19 cellular contexts compared by ENCODE assay signal in the genomic region with DNA sequence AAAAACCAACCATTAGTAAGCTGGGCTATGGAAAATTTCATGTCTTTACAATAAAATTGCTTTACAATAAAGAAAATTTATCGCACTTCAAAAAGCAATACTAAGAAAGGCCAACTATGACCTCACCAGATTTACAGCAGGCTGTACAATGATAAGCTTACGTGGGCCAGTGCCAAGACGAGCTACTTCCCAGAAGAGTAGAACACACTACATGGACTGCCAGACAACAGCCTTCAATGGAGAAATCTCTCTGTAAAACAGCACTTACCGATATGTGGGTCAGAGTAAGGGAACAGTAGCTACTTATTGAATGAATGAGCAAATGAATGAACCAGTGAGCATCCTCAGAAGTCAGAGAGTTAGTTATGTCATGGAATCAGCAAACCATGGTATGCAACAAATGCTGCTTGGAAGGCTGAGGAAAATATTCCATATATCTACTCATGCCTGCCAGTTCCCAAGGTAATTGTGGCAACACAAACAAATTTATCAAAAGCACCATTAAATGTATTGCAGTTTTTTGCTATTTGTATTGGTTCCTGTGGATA.
A peak's percentile ranks its signal among the peaks of the same experiment; 100 is the strongest.
DNase-seq lines count a peak whose midpoint lies in the region; ATAC-seq and TF ChIP-seq lines count a peak whose summit lies in the region.
"Had no signal": no experiment of that assay in that cellular context is flagged by ENCODE, and none has a peak within 500 bp of the region (broad histone marks: within the 10 kb centered on the region; RNA-seq: fewer than 3 reads in every experiment).

No MANE protein-coding gene starts in this region.

- no peak overlapping the region for H3K4me3 ChIP-seq in fibroblast of lung (replicated peaks in 1 of 4; ENCODE audit: control extremely low read depth in 1 of 4, insufficient read depth in 1 of 4, low read depth in 3 of 4, low read length in 4 of 4)
- no peak overlapping the region for H3K4me3 ChIP-seq in mucosa of descending colon
- H3K4me3 ChIP-seq: upper lobe of right lung had no signal

- no peak overlapping the region for H2AFZ ChIP-seq in fibroblast of lung (ENCODE audit: low read length)

- no peaks in the 10 kb centered on the region for H4K20me1 ChIP-seq in fibroblast of lung (ENCODE audit: control insufficient read depth, extremely low read depth, insufficient read depth, low read length)

- intact Hi-C loops in mucosa of descending colon (cut with DNase I, micrococcal nuclease), result no loop called here

- H3K27me3 Mint-ChIP-seq in WTC11 (ENCODE audit: low read depth), result no peaks in the 10 kb centered on the region

- H3K27ac ChIP-seq in fibroblast of lung (ENCODE audit: insufficient read depth, low read length), result no peak overlapping the region
- H3K27ac ChIP-seq: upper lobe of right lung had no signal

- CTCF ChIA-PET in WTC11 (lab: Charles Lee), result no interaction called here

- H3K27ac Mint-ChIP-seq in WTC11, result no peak overlapping the region
- H3K27ac Mint-ChIP-seq: activated naive CD4-positive, alpha-beta T cell treated with anti-CD3 and anti-CD28 coated beads, Interleukin-2, amount 10 ng/mL, durations not matched to agents 7 days and 5 days; CD14-positive monocyte; memory B cell; natural killer cell treated with Interleukin-12 subunit alpha and Interleukin-12 subunit beta and Interleukin-15 and Interleukin-18, amount 100 ng/mL, for 72 hours; stimulated activated memory B cell treated with anti-CD40 and anti-IgM and Interleukin-4, amounts not matched to agents 10 μg/mL and 1 μg/mL and 100 μg/mL, for 72 hours had no signal

- H3K36me3 ChIP-seq in fibroblast of lung (ENCODE audit: control insufficient read depth, insufficient read depth, low read length) (no peaks in the 10 kb centered on the region), mucosa of descending colon (ENCODE audit: low read depth) (no peaks in the 10 kb centered on the region)
- H3K36me3 ChIP-seq: upper lobe of right lung had no signal

- H3K9me3 ChIP-seq in fibroblast of lung (ENCODE audit: control insufficient read depth, insufficient read depth, low read depth, low read length), result no peaks in the 10 kb centered on the region
- H3K9me3 ChIP-seq in mucosa of descending colon, result no peaks in the 10 kb centered on the region
- H3K9me3 ChIP-seq: upper lobe of right lung had no signal

- H3K4me1 Mint-ChIP-seq in WTC11, result peaks cover 6% of the 10 kb centered on the region
- H3K4me1 Mint-ChIP-seq: activated naive CD4-positive, alpha-beta T cell treated with anti-CD3 and anti-CD28 coated beads, Interleukin-2, amount 10 ng/mL, durations not matched to agents 7 days and 5 days; CD14-positive monocyte; memory B cell; stimulated activated memory B cell treated with anti-CD40 and anti-IgM and Interleukin-4, amounts not matched to agents 10 μg/mL and 1 μg/mL and 100 μg/mL, for 72 hours had no signal

- no peaks in the 10 kb centered on the region for H3K36me3 Mint-ChIP-seq in WTC11
- H3K36me3 Mint-ChIP-seq: activated naive CD4-positive, alpha-beta T cell treated with anti-CD3 and anti-CD28 coated beads, Interleukin-2, amount 10 ng/mL, durations not matched to agents 7 days and 5 days; CD14-positive monocyte; memory B cell; stimulated activated memory B cell treated with anti-CD40 and anti-IgM and Interleukin-4, amounts not matched to agents 10 μg/mL and 1 μg/mL and 100 μg/mL, for 72 hours had no signal

- POLR2A ChIA-PET in WTC11 (lab: Charles Lee), result no interaction called here

- ATAC-seq in mucosa of descending colon (peak; percentile 99), WTC11 (no peak)
- ATAC-seq: natural killer cell treated with Interleukin-12 subunit alpha and Interleukin-12 subunit beta and Interleukin-15 and Interleukin-18, amount 100 ng/mL, for 72 hours; stimulated activated memory B cell treated with anti-CD40 and anti-IgM and Interleukin-4, amounts not matched to agents 10 μg/mL and 1 μg/mL and 100 μg/mL, for 72 hours; upper lobe of right lung had no signal

- H3K4me1 ChIP-seq in fibroblast of lung (ENCODE audit: control insufficient read depth, extremely low read depth, insufficient read depth, low read length), result no peaks in the 10 kb centered on the region
- peaks cover 9% of the 10 kb centered on the region for H3K4me1 ChIP-seq in mucosa of descending colon (ENCODE audit: low read depth)
- H3K4me1 ChIP-seq: upper lobe of right lung had no signal

- H3K9ac ChIP-seq in fibroblast of lung (ENCODE audit: insufficient read depth, low read length), result no peak overlapping the region

- H3K79me2 ChIP-seq in fibroblast of lung (ENCODE audit: control insufficient read depth, insufficient read depth, low read length), result no peaks in the 10 kb centered on the region

- H3K4me2 ChIP-seq in fibroblast of lung (ENCODE audit: extremely low read depth, insufficient read depth, low read length), result no peak overlapping the region

- peaks cover 20% of the 10 kb centered on the region for H3K9me3 Mint-ChIP-seq in WTC11
- H3K9me3 Mint-ChIP-seq: activated naive CD4-positive, alpha-beta T cell treated with anti-CD3 and anti-CD28 coated beads, Interleukin-2, amount 10 ng/mL, durations not matched to agents 7 days and 5 days; stimulated activated memory B cell treated with anti-CD40 and anti-IgM and Interleukin-4, amounts not matched to agents 10 μg/mL and 1 μg/mL and 100 μg/mL, for 72 hours had no signal

- TF ChIP-seq CTCF in fibroblast of lung (conservative IDR thresholded peaks at IDR 0.05 in 1 of 2, IDR thresholded peaks at IDR 0.05 in 1 of 2; ENCODE audit: low read depth in 1 of 2, low read length in 2 of 2), result no peak
- no peak for TF ChIP-seq CTCF in mucosa of descending colon (IDR thresholded peaks at IDR 0.05)
- TF ChIP-seq CTCF in WTC11 (IDR thresholded peaks at IDR 0.05), result no peak

- no peaks in the 10 kb centered on the region for H3K27me3 ChIP-seq in fibroblast of lung (ENCODE audit: control insufficient read depth, insufficient read depth, low read length)
- H3K27me3 ChIP-seq: upper lobe of right lung had no signal

- DNase-seq in EH (ENCODE audit: low read depth) (peak; percentile 19), OCI-M1 (lab: John Stamatoyannopoulos, UW) (peak; percentile 84), fibroblast of lung (ENCODE audit: low read depth in 2 of 2) (peak; percentile 49 to 68), mucosa of descending colon (peak; percentile 68 to 94 (median 73)), superior temporal gyrus (ENCODE audit: extremely low spot score) (no peak), WTC11 (ENCODE audit: low spot score) (no peak), NOMO-1 treated with dmso at 0.1 percent for 144 hours (lab: John Stamatoyannopoulos, UW; ENCODE audit: unreplicated experiment) (no peak)
- DNase-seq in activated CD8-positive, alpha-beta memory T cell treated with anti-CD3 and anti-CD28 coated beads, Interleukin-2, amount 50 U/mL, for 48 hours, result no peak
- DNase-seq: ACHN; activated CD4-positive, alpha-beta T cell treated with anti-CD3 and anti-CD28 coated beads, Interleukin-2, amount 50 U/mL, for 4 hours; activated naive CD4-positive, alpha-beta T cell treated with anti-CD3 and anti-CD28 coated beads, Interleukin-2, amount 10 ng/mL, durations not matched to agents 7 days and 5 days; activated T-cell treated with anti-CD3 and anti-CD28 coated beads, Interleukin-2, amount 50 U/mL, for 1 hour; glutamatergic neuron; T-helper 1 cell; upper lobe of right lung had no signal

- H3K4me3 Mint-ChIP-seq in WTC11, result no peak overlapping the region
- H3K4me3 Mint-ChIP-seq: activated naive CD4-positive, alpha-beta T cell treated with anti-CD3 and anti-CD28 coated beads, Interleukin-2, amount 10 ng/mL, durations not matched to agents 7 days and 5 days; CD14-positive monocyte; memory B cell; natural killer cell treated with Interleukin-12 subunit alpha and Interleukin-12 subunit beta and Interleukin-15 and Interleukin-18, amount 100 ng/mL, for 72 hours; stimulated activated memory B cell treated with anti-CD40 and anti-IgM and Interleukin-4, amounts not matched to agents 10 μg/mL and 1 μg/mL and 100 μg/mL, for 72 hours had no signal

TF ChIP-seq in WTC11, 78 proteins besides CTCF, POLR2A, EP300 and RAD21 (continues in another document):
- TF ChIP-seq, protein P1, sequence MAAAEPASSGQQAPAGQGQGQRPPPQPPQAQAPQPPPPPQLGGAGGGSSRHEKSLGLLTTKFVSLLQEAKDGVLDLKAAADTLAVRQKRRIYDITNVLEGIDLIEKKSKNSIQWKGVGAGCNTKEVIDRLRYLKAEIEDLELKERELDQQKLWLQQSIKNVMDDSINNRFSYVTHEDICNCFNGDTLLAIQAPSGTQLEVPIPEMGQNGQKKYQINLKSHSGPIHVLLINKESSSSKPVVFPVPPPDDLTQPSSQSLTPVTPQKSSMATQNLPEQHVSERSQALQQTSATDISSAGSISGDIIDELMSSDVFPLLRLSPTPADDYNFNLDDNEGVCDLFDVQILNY (CRISPR knock-in tag; IDR thresholded peaks at IDR 0.05), result no peak
- TF ChIP-seq, protein P2, sequence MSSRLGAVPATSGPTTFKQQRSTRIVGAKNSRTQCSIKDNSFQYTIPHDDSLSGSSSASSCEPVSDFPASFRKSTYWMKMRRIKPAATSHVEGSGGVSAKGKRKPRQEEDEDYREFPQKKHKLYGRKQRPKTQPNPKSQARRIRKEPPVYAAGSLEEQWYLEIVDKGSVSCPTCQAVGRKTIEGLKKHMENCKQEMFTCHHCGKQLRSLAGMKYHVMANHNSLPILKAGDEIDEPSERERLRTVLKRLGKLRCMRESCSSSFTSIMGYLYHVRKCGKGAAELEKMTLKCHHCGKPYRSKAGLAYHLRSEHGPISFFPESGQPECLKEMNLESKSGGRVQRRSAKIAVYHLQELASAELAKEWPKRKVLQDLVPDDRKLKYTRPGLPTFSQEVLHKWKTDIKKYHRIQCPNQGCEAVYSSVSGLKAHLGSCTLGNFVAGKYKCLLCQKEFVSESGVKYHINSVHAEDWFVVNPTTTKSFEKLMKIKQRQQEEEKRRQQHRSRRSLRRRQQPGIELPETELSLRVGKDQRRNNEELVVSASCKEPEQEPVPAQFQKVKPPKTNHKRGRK (CRISPR knock-in tag; IDR thresholded peaks at IDR 0.05; ENCODE audit: borderline replicate concordance), result no peak
- TF ChIP-seq FOXP1 (CRISPR knock-in tag; IDR thresholded peaks at IDR 0.05; ENCODE audit: borderline replicate concordance), result no peak
- TF ChIP-seq, protein P3, sequence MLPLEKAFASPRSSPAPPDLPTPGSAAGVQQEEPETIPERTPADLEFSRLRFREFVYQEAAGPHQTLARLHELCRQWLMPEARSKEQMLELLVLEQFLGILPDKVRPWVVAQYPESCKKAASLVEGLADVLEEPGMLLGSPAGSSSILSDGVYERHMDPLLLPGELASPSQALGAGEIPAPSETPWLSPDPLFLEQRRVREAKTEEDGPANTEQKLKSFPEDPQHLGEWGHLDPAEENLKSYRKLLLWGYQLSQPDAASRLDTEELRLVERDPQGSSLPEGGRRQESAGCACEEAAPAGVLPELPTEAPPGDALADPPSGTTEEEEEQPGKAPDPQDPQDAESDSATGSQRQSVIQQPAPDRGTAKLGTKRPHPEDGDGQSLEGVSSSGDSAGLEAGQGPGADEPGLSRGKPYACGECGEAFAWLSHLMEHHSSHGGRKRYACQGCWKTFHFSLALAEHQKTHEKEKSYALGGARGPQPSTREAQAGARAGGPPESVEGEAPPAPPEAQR (CRISPR knock-in tag; IDR thresholded peaks at IDR 0.05), result no peak
- TF ChIP-seq FOXK1 (CRISPR knock-in tag; IDR thresholded peaks at IDR 0.05), result no peak

Comparison
In these comparisons a context has a peak if more than half of its experiments do, and no peak if none do; other contexts are left out.
1. DNase-seq: peak in EH (single experiment), OCI-M1 (single experiment), fibroblast of lung (2 of 2) and mucosa of descending colon (3 of 3); none in superior temporal gyrus (single experiment), activated CD8-positive, alpha-beta memory T cell treated with anti-CD3 and anti-CD28 coated beads, Interleukin-2, amount 50 U/mL, for 48 hours (single experiment), WTC11 (single experiment) and NOMO-1 treated with dmso at 0.1 percent for 144 hours (single experiment).